7 cellular contexts compared by ENCODE assay signal in the genomic region with DNA sequence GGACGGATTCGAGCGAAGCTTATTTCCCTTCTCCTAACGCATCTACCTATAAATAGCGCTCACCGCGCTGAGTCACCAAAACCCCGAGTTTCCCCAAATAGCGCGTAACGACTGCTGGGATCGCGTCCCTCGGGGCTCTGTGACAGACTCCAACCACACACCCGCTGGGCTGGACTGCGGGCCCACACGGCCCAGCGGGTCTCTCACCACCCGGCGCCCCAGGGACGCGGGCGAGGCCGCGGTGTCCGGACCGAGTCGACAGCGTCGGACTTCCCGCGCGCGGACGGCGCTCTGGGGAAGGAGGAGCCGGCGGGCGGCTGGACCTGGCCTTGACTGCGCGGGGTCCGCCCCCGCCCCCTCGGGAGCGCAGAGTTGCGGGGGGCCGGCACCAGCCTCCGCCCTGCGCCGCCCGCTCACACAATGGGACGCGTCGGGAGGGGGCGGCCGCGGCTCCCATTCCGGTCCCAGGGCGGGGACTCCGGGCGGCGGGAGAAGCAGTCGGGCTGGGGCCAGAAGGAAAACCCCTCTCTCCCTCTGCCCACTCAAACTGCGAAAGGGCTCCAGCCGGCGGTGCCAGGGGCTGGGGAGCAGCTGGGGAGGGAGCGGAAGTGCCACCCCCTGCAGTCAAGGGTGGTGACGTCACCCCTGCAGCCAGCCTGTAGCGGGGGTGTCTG.
DNase-seq lines count a peak whose midpoint lies in the region; ATAC-seq, FAIRE-seq and TF ChIP-seq lines count a peak whose summit lies in the region.

No MANE protein-coding gene starts in this region.

- peak overlapping the region; percentile 79 for H2AFZ ChIP-seq in K562 (ENCODE audit: low read depth, low read length)

- peak overlapping the region; percentile 89 for H3K4me2 ChIP-seq in K562 (ENCODE audit: insufficient read depth, low read length)

- H3K27ac ChIP-seq in K562 (ENCODE audit: extremely low read depth, low read depth, low read length), result peak overlapping the region; percentile 90

- H3K4me1 ChIP-seq in K562 (replicated peaks in 1 of 2; ENCODE audit: control insufficient read depth in 2 of 2, insufficient read depth in 2 of 2, low read length in 2 of 2) (peaks cover 27 to 35% of the 10 kb centered on the region in 2 experiments; a peak in 4 of 5 replicates), iPS-15b (ENCODE audit: control insufficient read depth, insufficient read depth, low read length) (peaks cover 15% of the 10 kb centered on the region)

- peak overlapping the region; percentile 87 for H3K4me3 ChIP-seq in K562
- H3K4me3 ChIP-seq in iPS-15b (ENCODE audit: low read depth, low read length), result peak overlapping the region; percentile 76
- H3K4me3 ChIP-seq in skeletal muscle cell (ENCODE audit: low read depth, low read length), result peak overlapping the region; percentile 92

- CTCF ChIA-PET in K562 (lab: Yijun Ruan, JAX; ENCODE audit: low intra/inter-chr PET ratio), result no interaction called here

- no peaks in the 10 kb centered on the region for H3K9me1 ChIP-seq in K562 (ENCODE audit: control insufficient read depth, insufficient read depth, low read length)

- in situ Hi-C loops in K562 (cut with MboI), result no loop called here

- POLR2A ChIA-PET in K562 (lab: Yijun Ruan, JAX), result interaction anchor here (0.6 to 2.8 kb wide), 19 partner anchors 13 to 332 kb away, joined by 3 to 11 read pairs (median 3); a partner anchor contains a TSS

- DNase-seq in NCI-H1694 treated with DMSO at 0.1 percent for 48 hours (lab: John Stamatoyannopoulos, UW) (peak; percentile 34), T1000 (lab: John Stamatoyannopoulos, UW) (peak; percentile 75), K562 (ENCODE audit: extremely low read depth in 1 of 4, low spot score in 3 of 4) (peak in 3 of 4 experiments; percentile 88 to 92 (median 89)), skeletal muscle cell (ENCODE audit: low read depth) (peak; percentile 92)

- no peaks in the 10 kb centered on the region for H3K9me3 ChIP-seq in K562 (replicated peaks; ENCODE audit: control insufficient read depth, insufficient read depth, low read depth, low read length)
- no peaks in the 10 kb centered on the region for H3K9me3 ChIP-seq in iPS-15b (ENCODE audit: control insufficient read depth, insufficient read depth, low read length)

- H3K36me3 ChIP-seq in K562 (ENCODE audit: control insufficient read depth, insufficient read depth, low read length), result peaks cover 3% of the 10 kb centered on the region; the same call in 1 of the 3 replicates
- H3K36me3 ChIP-seq in iPS-15b (ENCODE audit: control insufficient read depth, insufficient read depth, low read length), result no peaks in the 10 kb centered on the region

- intact Hi-C loops in K562 (cut with micrococcal nuclease), result loop anchor here (2.0 kb wide), 1 partner anchor 39 kb away; no protein-coding TSS in a partner anchor

- no TSS peak for BruUV-seq in K562 (replicated peaks; lab: Mats Ljungman, UMichigan)

- FAIRE-seq in K562 (lab: Jason Lieb, UNC), result peak; percentile 74

- no peaks in the 10 kb centered on the region for H3K27me3 ChIP-seq in K562 (ENCODE audit: control insufficient read depth in 2 of 2, insufficient read depth in 2 of 2, low read length in 2 of 2)
- peaks cover 78% of the 10 kb centered on the region for H3K27me3 ChIP-seq in iPS-15b (ENCODE audit: control insufficient read depth, insufficient read depth, low read length)

- ATAC-seq in GM18505 (IDR thresholded peaks at IDR 0.05; ENCODE audit: unreplicated experiment) (peak; percentile 56), HG02870 (IDR thresholded peaks at IDR 0.05; ENCODE audit: unreplicated experiment) (peak; percentile 64), K562 (peak; percentile 83)

- TF ChIP-seq POLR2A in GM18505 (IDR thresholded peaks at IDR 0.05; ENCODE audit: borderline replicate concordance, extremely low read depth, insufficient read depth, insufficient read length) (peak; percentile 60), K562 (conservative IDR thresholded peaks at IDR 0.05) (peak; percentile 78)

- peak; percentile 32; the same call in 1 of the 2 replicates for TF ChIP-seq EP300 in K562 (IDR thresholded peaks at IDR 0.05; ENCODE audit: low read length)

- H3K9ac ChIP-seq in K562 (ENCODE audit: insufficient read depth in 1 of 2, low read depth in 2 of 2, low read length in 2 of 2), result peak overlapping the region; percentile 86 to 90
- no peak overlapping the region for H3K9ac ChIP-seq in iPS-15b (ENCODE audit: low read depth, low read length)

- no peaks in the 10 kb centered on the region for H4K20me1 ChIP-seq in K562 (replicated peaks; ENCODE audit: control insufficient read depth, insufficient read depth, low read length)

- no peak for TF ChIP-seq RAD21 in K562 (CRISPR knock-in tag; conservative IDR thresholded peaks at IDR 0.05 in 1 of 2, IDR thresholded peaks at IDR 0.05 in 1 of 2)

- peaks cover 54% of the 10 kb centered on the region for H3K79me2 ChIP-seq in K562 (ENCODE audit: control insufficient read depth, insufficient read depth, low read length)

- 1% methylated on average over 17 of the region's 69 CpGs for WGBS in K562 (ENCODE audit: insufficient coverage, low coverage, missing lambda C conversion rate)

- TF ChIP-seq CTCF in K562 (IDR thresholded peaks at IDR 0.05 in 2 of 3, conservative IDR thresholded peaks at IDR 0.05 in 1 of 3; ENCODE audit: insufficient read depth in 2 of 3, low read depth in 1 of 3, low read length in 3 of 3), result no peak

TF ChIP-seq in K562, 482 proteins besides CTCF, POLR2A, EP300 and RAD21 (continues in another document):
- peak; percentile 69; the same call in 1 of the 2 replicates for TF ChIP-seq GATAD2B (IDR thresholded peaks at IDR 0.05; ENCODE audit: borderline replicate concordance)
- TF ChIP-seq EHMT2 (IDR thresholded peaks at IDR 0.05), result no peak
- 0 out of 2 replicates have a peak, but pooled peaks have one; percentile 2 for TF ChIP-seq CBFA2T3 (IDR thresholded peaks at IDR 0.05)
- peak; percentile 74 for TF ChIP-seq L3MBTL2 (IDR thresholded peaks at IDR 0.05)
- peak; percentile 63; the same call in 1 of the 2 replicates for TF ChIP-seq SOX6 (IDR thresholded peaks at IDR 0.05)
- TF ChIP-seq, protein P1, sequence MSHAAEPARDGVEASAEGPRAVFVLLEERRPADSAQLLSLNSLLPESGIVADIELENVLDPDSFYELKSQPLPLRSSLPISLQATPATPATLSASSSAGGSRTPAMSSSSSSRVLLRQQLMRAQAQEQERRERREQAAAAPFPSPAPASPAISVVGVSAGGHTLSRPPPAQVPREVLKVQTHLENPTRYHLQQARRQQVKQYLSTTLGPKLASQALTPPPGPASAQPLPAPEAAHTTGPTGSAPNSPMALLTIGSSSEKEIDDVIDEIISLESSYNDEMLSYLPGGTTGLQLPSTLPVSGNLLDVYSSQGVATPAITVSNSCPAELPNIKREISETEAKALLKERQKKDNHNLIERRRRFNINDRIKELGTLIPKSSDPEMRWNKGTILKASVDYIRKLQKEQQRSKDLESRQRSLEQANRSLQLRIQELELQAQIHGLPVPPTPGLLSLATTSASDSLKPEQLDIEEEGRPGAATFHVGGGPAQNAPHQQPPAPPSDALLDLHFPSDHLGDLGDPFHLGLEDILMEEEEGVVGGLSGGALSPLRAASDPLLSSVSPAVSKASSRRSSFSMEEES (CRISPR knock-in tag; IDR thresholded peaks at IDR 0.05), result peak; percentile 88
- peak; percentile 42; the same call in 1 of the 2 replicates for TF ChIP-seq MYC (IDR thresholded peaks at IDR 0.05; ENCODE audit: low read depth, low read length)
- no peak for TF ChIP-seq MYC (CRISPR knock-in tag; IDR thresholded peaks at IDR 0.05; ENCODE audit: borderline replicate concordance, low read depth)
- peak; percentile 16; the same call in 1 of the 2 replicates for TF ChIP-seq NCOR1 (IDR thresholded peaks at IDR 0.05)
- TF ChIP-seq E2F3 (CRISPR knock-in tag; IDR thresholded peaks at IDR 0.05), result peak; percentile 35; the same call in 1 of the 2 replicates
- TF ChIP-seq ARHGAP35 (IDR thresholded peaks at IDR 0.05; ENCODE audit: partially characterized antibody), result no peak
- TF ChIP-seq CCNT2 (IDR thresholded peaks at IDR 0.05; ENCODE audit: borderline replicate concordance, extremely low read depth, insufficient read length, low read depth, low read length), result peak; percentile 79
- TF ChIP-seq HEY1 (CRISPR knock-in tag; IDR thresholded peaks at IDR 0.05; ENCODE audit: borderline replicate concordance), result no peak
- TF ChIP-seq JUN (IDR thresholded peaks at IDR 0.05; ENCODE audit: borderline replicate concordance, low read depth, low read length), result peak; percentile 68
- TF ChIP-seq JUN (CRISPR knock-in tag; IDR thresholded peaks at IDR 0.05; ENCODE audit: borderline replicate concordance), result 0 out of 2 replicates have a peak, but pooled peaks have one; percentile 59
- peak; percentile 66 for TF ChIP-seq HNRNPL (IDR thresholded peaks at IDR 0.05; ENCODE audit: low read depth, low read length)
- TF ChIP-seq NFYB (IDR thresholded peaks at IDR 0.05; ENCODE audit: extremely low read depth, insufficient read length), result peak; percentile 27
- peak; percentile 10 for TF ChIP-seq HDAC3 (IDR thresholded peaks at IDR 0.05; ENCODE audit: borderline replicate concordance, partially characterized antibody)
- TF ChIP-seq, protein P2, sequence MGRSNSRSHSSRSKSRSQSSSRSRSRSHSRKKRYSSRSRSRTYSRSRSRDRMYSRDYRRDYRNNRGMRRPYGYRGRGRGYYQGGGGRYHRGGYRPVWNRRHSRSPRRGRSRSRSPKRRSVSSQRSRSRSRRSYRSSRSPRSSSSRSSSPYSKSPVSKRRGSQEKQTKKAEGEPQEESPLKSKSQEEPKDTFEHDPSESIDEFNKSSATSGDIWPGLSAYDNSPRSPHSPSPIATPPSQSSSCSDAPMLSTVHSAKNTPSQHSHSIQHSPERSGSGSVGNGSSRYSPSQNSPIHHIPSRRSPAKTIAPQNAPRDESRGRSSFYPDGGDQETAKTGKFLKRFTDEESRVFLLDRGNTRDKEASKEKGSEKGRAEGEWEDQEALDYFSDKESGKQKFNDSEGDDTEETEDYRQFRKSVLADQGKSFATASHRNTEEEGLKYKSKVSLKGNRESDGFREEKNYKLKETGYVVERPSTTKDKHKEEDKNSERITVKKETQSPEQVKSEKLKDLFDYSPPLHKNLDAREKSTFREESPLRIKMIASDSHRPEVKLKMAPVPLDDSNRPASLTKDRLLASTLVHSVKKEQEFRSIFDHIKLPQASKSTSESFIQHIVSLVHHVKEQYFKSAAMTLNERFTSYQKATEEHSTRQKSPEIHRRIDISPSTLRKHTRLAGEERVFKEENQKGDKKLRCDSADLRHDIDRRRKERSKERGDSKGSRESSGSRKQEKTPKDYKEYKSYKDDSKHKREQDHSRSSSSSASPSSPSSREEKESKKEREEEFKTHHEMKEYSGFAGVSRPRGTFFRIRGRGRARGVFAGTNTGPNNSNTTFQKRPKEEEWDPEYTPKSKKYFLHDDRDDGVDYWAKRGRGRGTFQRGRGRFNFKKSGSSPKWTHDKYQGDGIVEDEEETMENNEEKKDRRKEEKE (IDR thresholded peaks at IDR 0.05; ENCODE audit: borderline replicate concordance in 1 of 2, control insufficient read depth in 1 of 2, low read depth in 2 of 2, low read length in 1 of 2), result no peak
- peak; percentile 91 for TF ChIP-seq RBFOX2 (IDR thresholded peaks at IDR 0.05; ENCODE audit: low read depth, low read length)

Comparison
In these comparisons a context has a peak if more than half of its experiments do, and no peak if none do; other contexts are left out.
1. Peak in every context shown above with its lines: DNase-seq, ATAC-seq, H3K4me3 ChIP-seq and H3K27ac ChIP-seq.
2. DNase-seq: peak in every context shown above with its lines; median percentile 92 in skeletal muscle cell; 89 in K562; 75 in T1000; 34 in NCI-H1694 treated with DMSO at 0.1 percent for 48 hours.